ENCODE assay signal across 30 cellular contexts in genomic region chr3:10570196-10570946, GRCh38.
DNase-seq lines count a peak whose midpoint lies in the region; ATAC-seq, FAIRE-seq and TF ChIP-seq lines count a peak whose summit lies in the region.
"Had no signal": no experiment of that assay in that cellular context is flagged by ENCODE, and none has a peak within 500 bp of the region (broad histone marks: within the 10 kb centered on the region; RNA-seq: fewer than 3 reads in every experiment).

No MANE protein-coding gene starts in this region.

- no peak overlapping the region for H3K4me3 ChIP-seq in liver (ENCODE audit: low read depth in 1 of 3, low read length in 3 of 3)
- H3K4me3 ChIP-seq in HepG2 (replicated peaks in 1 of 3; ENCODE audit: insufficient read depth in 1 of 3, low read depth in 2 of 3, low read length in 3 of 3): no peak overlapping the region
- H3K4me3 ChIP-seq in fibroblast of the aortic adventitia (ENCODE audit: low read depth, low read length): no peak overlapping the region
- H3K4me3 ChIP-seq in thyroid gland (replicated peaks in 1 of 3): no peak overlapping the region
- H3K4me3 ChIP-seq in tibial artery: no peak overlapping the region
- H3K4me3 ChIP-seq: BLaER1, GM23248, suprapubic skin had no signal

- H3K36me3 Mint-ChIP-seq in activated T-helper 1 cell treated with anti-CD3 and anti-CD28 coated beads, Interleukin-12 subunit alpha, Interleukin-12 subunit beta, Interleukin-2, Interleukin-4 antibody, amounts not matched to agents 30 ng/mL and 10 ng/mL and 1 ng/mL, durations not matched to agents 14 hours and 24 hours and 36 hours (ENCODE audit: low read depth): no peaks in the 10 kb centered on the region
- H3K36me3 Mint-ChIP-seq: mesothelial cell of epicardium; naive thymus-derived CD8-positive, alpha-beta T cell had no signal

- in situ Hi-C loops in HepG2 (cut with HindIII; ENCODE audit: extremely low pct_ligation_motif_present, low pct_unique_long_range_greater_than_20kb): no loop called here

- TF ChIP-seq RAD21 in liver (IDR thresholded peaks at IDR 0.05) (peak; percentile 52 to 62), HepG2 (CRISPR knock-in tag; IDR thresholded peaks at IDR 0.05) (no peak)

- no peak overlapping the region for H3K27ac Mint-ChIP-seq in activated T-helper 1 cell treated with anti-CD3 and anti-CD28 coated beads, Interleukin-12 subunit alpha, Interleukin-12 subunit beta, Interleukin-2, Interleukin-4 antibody, amounts not matched to agents 30 ng/mL and 10 ng/mL and 1 ng/mL, durations not matched to agents 14 hours and 24 hours and 36 hours
- H3K27ac Mint-ChIP-seq: activated CD4-positive, alpha-beta T cell treated with anti-CD3 and anti-CD28 coated beads, Interleukin-2, amount 10 ng/mL, durations not matched to agents 7 days and 5 days; activated T-cell treated with anti-CD3 and anti-CD28 coated beads, Interleukin-2, amount 50 U/mL, for 24 hours; mesothelial cell of epicardium had no signal

- no peaks in the 10 kb centered on the region for H3K79me2 ChIP-seq in HepG2 (ENCODE audit: insufficient read depth, low read length)

- no peak for TF ChIP-seq EP300 in HepG2 (IDR thresholded peaks at IDR 0.05; ENCODE audit: low read depth in 2 of 2, low read length in 2 of 2)
- TF ChIP-seq EP300 in HepG2 (CRISPR knock-in tag; IDR thresholded peaks at IDR 0.05; ENCODE audit: borderline replicate concordance): no peak

- no peak overlapping the region for H3K4me3 Mint-ChIP-seq in activated T-helper 1 cell treated with anti-CD3 and anti-CD28 coated beads, Interleukin-12 subunit alpha, Interleukin-12 subunit beta, Interleukin-2, Interleukin-4 antibody, amounts not matched to agents 30 ng/mL and 10 ng/mL and 1 ng/mL, durations not matched to agents 14 hours and 24 hours and 36 hours
- H3K4me3 Mint-ChIP-seq: activated CD4-positive, alpha-beta T cell treated with anti-CD3 and anti-CD28 coated beads, Interleukin-2, amount 10 ng/mL, durations not matched to agents 7 days and 5 days; activated T-cell treated with anti-CD3 and anti-CD28 coated beads, Interleukin-2, amount 50 U/mL, for 24 hours; mesothelial cell of epicardium; naive thymus-derived CD8-positive, alpha-beta T cell had no signal

- BruUV-seq in HepG2 (replicated peaks; lab: Mats Ljungman, UMichigan): no TSS peak

- intact Hi-C loops in HepG2 (cut with micrococcal nuclease; ENCODE audit: unreplicated experiment): no loop called here
- intact Hi-C loops in thyroid gland (cut with DNase I): no loop called here
- intact Hi-C loops in tibial artery (cut with DNase I; ENCODE audit: low total_unique reads): no loop called here
- intact Hi-C loops in activated T-helper 1 cell treated with anti-CD3 and anti-CD28 coated beads, Interleukin-12 subunit alpha, Interleukin-12 subunit beta, Interleukin-2, Interleukin-4 antibody, amounts not matched to agents 30 ng/mL and 10 ng/mL and 1 ng/mL, durations not matched to agents 14 hours and 24 hours and 36 hours (cut with micrococcal nuclease): no loop called here

- H3K27ac ChIP-seq in liver (ENCODE audit: low read depth in 1 of 2, low read length in 2 of 2) (no peak overlapping the region), HepG2 (ENCODE audit: extremely low read length, insufficient read depth, low read length) (no peak overlapping the region), thyroid gland (no peak overlapping the region), tibial artery (no peak overlapping the region)
- H3K27ac ChIP-seq: BLaER1, brain microvascular endothelial cell, GM23248, suprapubic skin had no signal

- no peak for FAIRE-seq in HepG2 (lab: Jason Lieb, UNC)
- FAIRE-seq: colon, GM12891 had no signal

- POLR2A ChIA-PET in HepG2 (lab: Yijun Ruan, JAX): no interaction called here

- H3K4me2 ChIP-seq in HepG2 (ENCODE audit: low read depth, low read length): no peak overlapping the region
- H3K4me2 ChIP-seq: BLaER1 had no signal

- CTCF ChIA-PET in HepG2 (lab: Yijun Ruan, JAX; ENCODE audit: low intra/inter-chr PET ratio, low total read pairs): no interaction called here

- no peaks in the 10 kb centered on the region for H3K4me1 Mint-ChIP-seq in activated T-helper 1 cell treated with anti-CD3 and anti-CD28 coated beads, Interleukin-12 subunit alpha, Interleukin-12 subunit beta, Interleukin-2, Interleukin-4 antibody, amounts not matched to agents 30 ng/mL and 10 ng/mL and 1 ng/mL, durations not matched to agents 14 hours and 24 hours and 36 hours (ENCODE audit: low read depth)
- H3K4me1 Mint-ChIP-seq: activated CD4-positive, alpha-beta T cell treated with anti-CD3 and anti-CD28 coated beads, Interleukin-2, amount 10 ng/mL, durations not matched to agents 7 days and 5 days; mesothelial cell of epicardium had no signal

- TF ChIP-seq POLR2A in HepG2 (IDR thresholded peaks at IDR 0.05; ENCODE audit: insufficient read depth in 1 of 2, low read depth in 2 of 2, low read length in 2 of 2) (no peak), thyroid gland (IDR thresholded peaks at IDR 0.05) (no peak)

- H3K36me3 ChIP-seq in liver (ENCODE audit: control insufficient read depth in 4 of 4, insufficient read depth in 3 of 4, low read depth in 1 of 4, low read length in 3 of 4) (no peaks in the 10 kb centered on the region), HepG2 (replicated peaks in 1 of 2; ENCODE audit: control insufficient read depth in 1 of 2, insufficient read depth in 2 of 2, low read length in 2 of 2) (no peaks in the 10 kb centered on the region), thyroid gland (no peaks in the 10 kb centered on the region), tibial artery (no peaks in the 10 kb centered on the region)
- H3K36me3 ChIP-seq: BLaER1, brain microvascular endothelial cell, suprapubic skin had no signal

- H4K20me1 ChIP-seq in HepG2 (ENCODE audit: insufficient read depth, low read length): no peaks in the 10 kb centered on the region
- H4K20me1 ChIP-seq: BLaER1 had no signal

- ATAC-seq in HepG2: no peak
- ATAC-seq in GM21526 (IDR thresholded peaks at IDR 0.05; ENCODE audit: low FRiP score, unreplicated experiment): no peak
- ATAC-seq: left colon; naive thymus-derived CD8-positive, alpha-beta T cell had no signal

- H3K9ac ChIP-seq in liver (ENCODE audit: low read depth in 1 of 2, low read length in 2 of 2) (no peak overlapping the region), HepG2 (ENCODE audit: insufficient read depth, low read depth, low read length) (no peak overlapping the region)
- H3K9ac ChIP-seq: BLaER1, GM23248 had no signal

- H3K9me3 ChIP-seq in liver (ENCODE audit: control insufficient read depth in 4 of 4, low read length in 3 of 4) (no peaks in the 10 kb centered on the region), HepG2 (ENCODE audit: low read length) (no peaks in the 10 kb centered on the region), thyroid gland (no peaks in the 10 kb centered on the region), tibial artery (no peaks in the 10 kb centered on the region)
- H3K9me3 ChIP-seq: BLaER1, suprapubic skin had no signal

- no peak for DNase-seq in HepG2 (ENCODE audit: low spot score)
- peak; percentile 19 for DNase-seq in fibroblast of the aortic adventitia (ENCODE audit: low read depth)
- DNase-seq in medulla oblongata (ENCODE audit: extremely low spot score): peak; percentile 63
- DNase-seq in thyroid gland: peak; percentile 65 to 72
- DNase-seq in tibial artery: no peak
- DNase-seq in activated T-helper 1 cell treated with anti-CD3 and anti-CD28 coated beads, Interleukin-12 subunit alpha, Interleukin-12 subunit beta, Interleukin-2, Interleukin-4 antibody, amounts not matched to agents 30 ng/mL and 10 ng/mL and 1 ng/mL, durations not matched to agents 14 hours and 24 hours and 36 hours (ENCODE audit: low spot score): no peak
- DNase-seq: activated CD4-positive, alpha-beta T cell treated with anti-CD3 and anti-CD28 coated beads, Interleukin-2, amount 10 ng/mL, durations not matched to agents 7 days and 5 days; activated T-cell treated with anti-CD3 and anti-CD28 coated beads, Interleukin-2, amount 50 U/mL, for 24 hours; brain microvascular endothelial cell; Calu3; effector memory CD4-positive, alpha-beta T cell; foreskin fibroblast; GM23248; KG1; left colon; naive thymus-derived CD8-positive, alpha-beta T cell; NCI-H146; NCI-H82; SHP77 treated with DMSO at 0.1 percent for 48 hours; stimulated activated CD4-positive, alpha-beta T cell treated with anti-CD3 and anti-CD28 coated beads, Interleukin-12 subunit alpha, Interleukin-12 subunit beta, amount 100 ng/mL, for 4 hours; stimulated activated CD4-positive, alpha-beta T cell treated with anti-CD3 and anti-CD28 coated beads, Interleukin-4, amount 100 ng/mL, for 1 hour; SW 1271; T-helper 9 cell had no signal

- peaks cover 10% of the 10 kb centered on the region for H3K27me3 Mint-ChIP-seq in activated T-helper 1 cell treated with anti-CD3 and anti-CD28 coated beads, Interleukin-12 subunit alpha, Interleukin-12 subunit beta, Interleukin-2, Interleukin-4 antibody, amounts not matched to agents 30 ng/mL and 10 ng/mL and 1 ng/mL, durations not matched to agents 14 hours and 24 hours and 36 hours (ENCODE audit: insufficient read depth)

- WGBS in liver: 58% methylated on average over 11 of the region's 11 CpGs
- WGBS in HepG2 (ENCODE audit: low lambda C conversion rate): 23% methylated on average over 11 of the region's 11 CpGs
- WGBS in thyroid gland, 2 donors: 61 to 75% methylated on average over 9 to 11 of the region's 11 CpGs

- no peak overlapping the region for H2AFZ ChIP-seq in HepG2 (ENCODE audit: low read length)
- H2AFZ ChIP-seq: GM23248 had no signal

- TF ChIP-seq CTCF in liver (IDR thresholded peaks at IDR 0.05; ENCODE audit: low read depth, low read length, missing input control) (no peak), HepG2 (CRISPR knock-in tag; IDR thresholded peaks at IDR 0.05) (no peak), fibroblast of the aortic adventitia (IDR thresholded peaks at IDR 0.05; ENCODE audit: insufficient read depth, low read length) (no peak), thyroid gland (IDR thresholded peaks at IDR 0.05) (no peak), tibial artery (IDR thresholded peaks at IDR 0.05) (no peak)

- H3K4me1 ChIP-seq in liver (ENCODE audit: control insufficient read depth in 4 of 4, insufficient read depth in 4 of 4, low read length in 3 of 4) (peaks cover 0 to 14% (median 5%) of the 10 kb centered on the region in 4 donors), HepG2 (ENCODE audit: insufficient read depth, low read length) (no peaks in the 10 kb centered on the region), thyroid gland (no peaks in the 10 kb centered on the region), tibial artery (no peaks in the 10 kb centered on the region)
- H3K4me1 ChIP-seq: suprapubic skin had no signal

- no peaks in the 10 kb centered on the region for H3K9me3 Mint-ChIP-seq in activated T-helper 1 cell treated with anti-CD3 and anti-CD28 coated beads, Interleukin-12 subunit alpha, Interleukin-12 subunit beta, Interleukin-2, Interleukin-4 antibody, amounts not matched to agents 30 ng/mL and 10 ng/mL and 1 ng/mL, durations not matched to agents 14 hours and 24 hours and 36 hours
- H3K9me3 Mint-ChIP-seq: activated CD4-positive, alpha-beta T cell treated with anti-CD3 and anti-CD28 coated beads, Interleukin-2, amount 10 ng/mL, durations not matched to agents 7 days and 5 days; activated T-cell treated with anti-CD3 and anti-CD28 coated beads, Interleukin-2, amount 50 U/mL, for 24 hours; mesothelial cell of epicardium had no signal

- H3K27me3 ChIP-seq in liver (ENCODE audit: control insufficient read depth in 4 of 4, insufficient read depth in 4 of 4, low read length in 3 of 4) (no peaks in the 10 kb centered on the region), HepG2 (ENCODE audit: control insufficient read depth in 1 of 2, insufficient read depth in 2 of 2, low read length in 2 of 2) (peaks cover 2 to 30% of the 10 kb centered on the region in 2 experiments; a peak in 4 of 5 replicates), thyroid gland (no peaks in the 10 kb centered on the region), tibial artery (peaks cover 0 to 8% of the 10 kb centered on the region in 2 donors)
- H3K27me3 ChIP-seq: BLaER1 had no signal

Comparison
In these comparisons a context has a peak if more than half of its experiments do, and no peak if none do; other contexts are left out.
1. DNase-seq: peak in fibroblast of the aortic adventitia (single experiment), medulla oblongata (single experiment) and thyroid gland (2 of 2); none in HepG2 (single experiment), tibial artery (0 of 2) and activated T-helper 1 cell treated with anti-CD3 and anti-CD28 coated beads, Interleukin-12 subunit alpha, Interleukin-12 subunit beta, Interleukin-2, Interleukin-4 antibody, amounts not matched to agents 30 ng/mL and 10 ng/mL and 1 ng/mL, durations not matched to agents 14 hours and 24 hours and 36 hours (single experiment).